ENCODE assay signal across 13 cellular contexts in genomic region chr5:60504342-60504741, GRCh38.
DNase-seq lines count a peak whose midpoint lies in the region; ATAC-seq and TF ChIP-seq lines count a peak whose summit lies in the region.
"Had no signal": no experiment of that assay in that cellular context is flagged by ENCODE, and none has a peak within 500 bp of the region (broad histone marks: within the 10 kb centered on the region; RNA-seq: fewer than 3 reads in every experiment).

No MANE protein-coding gene starts in this region.

- H3K9me3 ChIP-seq in hepatocyte (ENCODE audit: low read depth) = no peaks in the 10 kb centered on the region
- H3K9me3 ChIP-seq in vagina = no peaks in the 10 kb centered on the region

- peak; percentile 69 for ATAC-seq in GM18907 (IDR thresholded peaks at IDR 0.05; ENCODE audit: unreplicated experiment)
- peak; percentile 83 for ATAC-seq in GM21619 (IDR thresholded peaks at IDR 0.05; ENCODE audit: unreplicated experiment)
- ATAC-seq in HG03108 (IDR thresholded peaks at IDR 0.05; ENCODE audit: unreplicated experiment) = peak; percentile 63
- ATAC-seq: Right ventricle myocardium inferior had no signal

- no peak overlapping the region for H3K4me2 ChIP-seq in hepatocyte

- no peak for DNase-seq in hepatocyte (ENCODE audit: low spot score)
- DNase-seq in vagina (ENCODE audit: extremely low spot score in 2 of 2) = no peak
- DNase-seq in activated gamma-delta T cell (lab: John Stamatoyannopoulos, UW) = no peak
- DNase-seq in NCI-H69 (lab: John Stamatoyannopoulos, UW) = no peak
- DNase-seq in effector CD4-positive, alpha-beta T cell = no peak
- DNase-seq: activated effector memory CD4-positive, alpha-beta T cell treated with Interleukin-2 at 50 U/mL for 16 hours; cerebellar nuclear complex; NCI-H2107; stimulated activated naive CD4-positive, alpha-beta T cell had no signal

- no peaks in the 10 kb centered on the region for H3K9me2 ChIP-seq in hepatocyte (replicated peaks; ENCODE audit: insufficient read depth)

- TF ChIP-seq CTCF in hepatocyte (IDR thresholded peaks at IDR 0.05; ENCODE audit: poor library complexity) (no peak), vagina (IDR thresholded peaks at IDR 0.05) (no peak)

- H3K79me2 ChIP-seq in hepatocyte = no peaks in the 10 kb centered on the region

- H3K36me3 ChIP-seq in hepatocyte (replicated peaks; ENCODE audit: insufficient read depth, low read depth) (no peaks in the 10 kb centered on the region), vagina (no peaks in the 10 kb centered on the region)

- H4K20me1 ChIP-seq in hepatocyte (ENCODE audit: insufficient read depth, poor library complexity, severe bottlenecking) = no peaks in the 10 kb centered on the region

- no peak for TF ChIP-seq POLR2A in vagina (IDR thresholded peaks at IDR 0.05)

- H3K4me3 ChIP-seq in hepatocyte (no peak overlapping the region), vagina (no peak overlapping the region)

- H3K27me3 ChIP-seq in hepatocyte (no peaks in the 10 kb centered on the region), vagina (no peaks in the 10 kb centered on the region)

- no peak overlapping the region for H2AFZ ChIP-seq in hepatocyte

- intact Hi-C loops in vagina (cut with DNase I) = no loop called here

- peaks cover 14% of the 10 kb centered on the region for H3K4me1 ChIP-seq in hepatocyte (ENCODE audit: insufficient read depth)
- no peaks in the 10 kb centered on the region for H3K4me1 ChIP-seq in vagina

- H3K27ac ChIP-seq in hepatocyte = peak overlapping the region; percentile 28
- no peak overlapping the region for H3K27ac ChIP-seq in vagina

- WGBS in hepatocyte (ENCODE audit: low lambda C conversion rate, missing lambda C conversion rate) = 73% methylated on average over 2 of the region's 2 CpGs
